12 cellular contexts compared by ENCODE assay signal in genomic region chr1:202106340-202107284, GRCh38. TPM values are rescaled to one million over a fixed set of nuclear protein-coding genes. Genes with fewer than 3 reads are reported as not detected.
DNase-seq lines count a peak whose midpoint lies in the region; TF ChIP-seq lines count a peak whose summit lies in the region.
"Had no signal": no experiment of that assay in that cellular context is flagged by ENCODE, and none has a peak within 500 bp of the region (broad histone marks: within the 10 kb centered on the region; RNA-seq: fewer than 3 reads in every experiment).

No MANE protein-coding gene starts in this region.

- H3K4me3 Mint-ChIP-seq in osteocyte (ENCODE audit: unreplicated experiment), result no peak overlapping the region
- no peak overlapping the region for H3K4me3 Mint-ChIP-seq in activated CD4-positive, alpha-beta T cell treated with anti-CD3 and anti-CD28 coated beads, Interleukin-2, amount 10 ng/mL, durations not matched to agents 24 days and 14 days
- H3K4me3 Mint-ChIP-seq: memory B cell had no signal

- no peaks in the 10 kb centered on the region for H3K9me3 Mint-ChIP-seq in osteocyte (ENCODE audit: unreplicated experiment)
- H3K9me3 Mint-ChIP-seq in activated CD4-positive, alpha-beta T cell treated with anti-CD3 and anti-CD28 coated beads, Interleukin-2, amount 10 ng/mL, durations not matched to agents 24 days and 14 days, result no peaks in the 10 kb centered on the region
- H3K9me3 Mint-ChIP-seq: memory B cell had no signal

- no peak for TF ChIP-seq CTCF in esophagus squamous epithelium (IDR thresholded peaks at IDR 0.05)
- TF ChIP-seq CTCF in osteocyte (IDR thresholded peaks at IDR 0.05), result no peak
- TF ChIP-seq CTCF in vagina (IDR thresholded peaks at IDR 0.05), result no peak

- H3K4me3 ChIP-seq in esophagus squamous epithelium, result no peak overlapping the region
- H3K4me3 ChIP-seq in vagina, result no peak overlapping the region

- DNase-seq in ELF-1 (ENCODE audit: low read depth, low spot score), result peak; percentile 59
- DNase-seq in NCI-H2196 treated with DMSO at 0.1 percent for 48 hours (lab: John Stamatoyannopoulos, UW; ENCODE audit: unreplicated experiment), result peak; percentile 71
- no peak for DNase-seq in esophagus squamous epithelium (lab: John Stamatoyannopoulos, UW)
- DNase-seq in osteocyte (ENCODE audit: extremely low spot score, unreplicated experiment), result no peak
- no peak for DNase-seq in activated CD4-positive, alpha-beta T cell treated with anti-CD3 and anti-CD28 coated beads, Interleukin-2, amount 10 ng/mL, durations not matched to agents 24 days and 14 days
- DNase-seq in SK-N-DZ (ENCODE audit: low spot score), result no peak
- no peak for DNase-seq in activated gamma-delta T cell treated with Interleukin-2 at 50 U/mL for 16 hours
- no peak for DNase-seq in vagina (ENCODE audit: extremely low spot score in 2 of 2)
- DNase-seq: activated naive CD4-positive, alpha-beta T cell; stimulated activated CD4-positive, alpha-beta T cell treated with anti-CD3 and anti-CD28 coated beads, Interleukin-2, amount 100 ng/mL, for 24 hours had no signal

- H3K4me1 ChIP-seq in esophagus squamous epithelium, result peaks cover 16 to 68% (median 25%) of the 10 kb centered on the region in 3 donors
- no peaks in the 10 kb centered on the region for H3K4me1 ChIP-seq in vagina

- no peaks in the 10 kb centered on the region for H3K36me3 Mint-ChIP-seq in osteocyte (ENCODE audit: unreplicated experiment)
- H3K36me3 Mint-ChIP-seq in activated CD4-positive, alpha-beta T cell treated with anti-CD3 and anti-CD28 coated beads, Interleukin-2, amount 10 ng/mL, durations not matched to agents 24 days and 14 days (ENCODE audit: low read depth), result no peaks in the 10 kb centered on the region
- H3K36me3 Mint-ChIP-seq: memory B cell had no signal

- H3K27ac ChIP-seq in esophagus squamous epithelium, result peak overlapping the region; percentile 64 to 80 (median 70)
- no peak overlapping the region for H3K27ac ChIP-seq in vagina

- WGBS in esophagus squamous epithelium, 2 donors, result 45 to 48% methylated on average over 5 to 7 of the region's 11 CpGs

- H3K27me3 Mint-ChIP-seq in osteocyte (ENCODE audit: unreplicated experiment), result no peaks in the 10 kb centered on the region
- H3K27me3 Mint-ChIP-seq in activated CD4-positive, alpha-beta T cell treated with anti-CD3 and anti-CD28 coated beads, Interleukin-2, amount 10 ng/mL, durations not matched to agents 24 days and 14 days, result no peaks in the 10 kb centered on the region

- intact Hi-C loops in esophagus squamous epithelium (cut with DNase I), result no loop called here
- intact Hi-C loops in activated CD4-positive, alpha-beta T cell treated with anti-CD3 and anti-CD28 coated beads, Interleukin-2, amount 10 ng/mL, durations not matched to agents 24 days and 14 days (cut with micrococcal nuclease), result no loop called here
- intact Hi-C loops in vagina (cut with DNase I), result no loop called here

- peaks cover 31% of the 10 kb centered on the region for H3K4me1 Mint-ChIP-seq in osteocyte (ENCODE audit: unreplicated experiment)
- no peaks in the 10 kb centered on the region for H3K4me1 Mint-ChIP-seq in activated CD4-positive, alpha-beta T cell treated with anti-CD3 and anti-CD28 coated beads, Interleukin-2, amount 10 ng/mL, durations not matched to agents 24 days and 14 days
- H3K4me1 Mint-ChIP-seq: memory B cell had no signal

- H3K9me3 ChIP-seq in esophagus squamous epithelium (no peaks in the 10 kb centered on the region), vagina (no peaks in the 10 kb centered on the region)

- H3K36me3 ChIP-seq in esophagus squamous epithelium (no peaks in the 10 kb centered on the region), vagina (no peaks in the 10 kb centered on the region)

- H3K27ac Mint-ChIP-seq in osteocyte (ENCODE audit: unreplicated experiment), result peak overlapping the region; percentile 78
- no peak overlapping the region for H3K27ac Mint-ChIP-seq in activated CD4-positive, alpha-beta T cell treated with anti-CD3 and anti-CD28 coated beads, Interleukin-2, amount 10 ng/mL, durations not matched to agents 24 days and 14 days
- H3K27ac Mint-ChIP-seq: memory B cell had no signal

- TF ChIP-seq POLR2A in esophagus squamous epithelium (IDR thresholded peaks at IDR 0.05), result no peak
- no peak for TF ChIP-seq POLR2A in vagina (IDR thresholded peaks at IDR 0.05)

- no peaks in the 10 kb centered on the region for H3K27me3 ChIP-seq in esophagus squamous epithelium
- H3K27me3 ChIP-seq in vagina, result no peaks in the 10 kb centered on the region

RNA-seq across cellular contexts. Expression of gene GPR37L1, which starts 16.1 kb away (rescaled TPM):
- total RNA-seq in esophagus squamous epithelium (under 1 TPM in 1 of 4 donors, not detected in 3; 0.09 TPM), osteocyte (not detected in 2 replicates), vagina (0.25 TPM)
- total RNA-seq in activated CD4-positive, alpha-beta T cell treated with anti-CD3 and anti-CD28 coated beads, Interleukin-2, amount 10 ng/mL, durations not matched to agents 24 days and 14 days, result not detected in 2 replicates
- 0.16 TPM in 1 of 2 replicates, not detected in the other for polyA plus RNA-seq in SK-N-DZ (2014; cell fraction: cytosol; rRNA removed)
- polyA plus RNA-seq in SK-N-DZ (2014; cell fraction: nucleus; rRNA removed), result 0.02 and 0.03 TPM in 2 replicates
- total RNA-seq: NCI-H460 had no signal

RNA-seq across cellular contexts. Expression of gene ARL8A, which starts 37.9 kb away (rescaled TPM):
- total RNA-seq in esophagus squamous epithelium (10 to 100 TPM; 21.2 to 31.3 (median 23.1) TPM), osteocyte (75.8 and 86.4 TPM in 2 replicates), vagina (25.5 TPM)
- 51.9 and 57.4 TPM in 2 replicates for total RNA-seq in activated CD4-positive, alpha-beta T cell treated with anti-CD3 and anti-CD28 coated beads, Interleukin-2, amount 10 ng/mL, durations not matched to agents 24 days and 14 days
- 25.0 and 28.8 TPM in 2 replicates for polyA plus RNA-seq in SK-N-DZ (2014; cell fraction: cytosol; rRNA removed)
- 23.4 and 24.9 TPM in 2 replicates for polyA plus RNA-seq in SK-N-DZ (2014; cell fraction: nucleus; rRNA removed)

RNA-seq across cellular contexts. Expression of gene PTPN7, which starts 53.8 kb away (rescaled TPM):
- total RNA-seq in esophagus squamous epithelium (1 to 10 TPM; 1.9 to 5.5 (median 3.1) TPM), osteocyte (not detected in 2 replicates), vagina (7.9 TPM)
- total RNA-seq in activated CD4-positive, alpha-beta T cell treated with anti-CD3 and anti-CD28 coated beads, Interleukin-2, amount 10 ng/mL, durations not matched to agents 24 days and 14 days, result 475 and 478 TPM in 2 replicates
- 0.10 and 0.48 TPM in 2 replicates for polyA plus RNA-seq in SK-N-DZ (2014; cell fraction: cytosol; rRNA removed)
- 0.20 and 0.93 TPM in 2 replicates for polyA plus RNA-seq in SK-N-DZ (2014; cell fraction: nucleus; rRNA removed)
- total RNA-seq: NCI-H460 had no signal

Comparison
In these comparisons a context has a peak if more than half of its experiments do, and no peak if none do; other contexts are left out.
1. DNase-seq: peak in ELF-1 (single experiment) and NCI-H2196 treated with DMSO at 0.1 percent for 48 hours (single experiment); none in esophagus squamous epithelium (single experiment), osteocyte (single experiment), activated CD4-positive, alpha-beta T cell treated with anti-CD3 and anti-CD28 coated beads, Interleukin-2, amount 10 ng/mL, durations not matched to agents 24 days and 14 days (single experiment), SK-N-DZ (single experiment), activated gamma-delta T cell treated with Interleukin-2 at 50 U/mL for 16 hours (single experiment) and vagina (0 of 2).
2. RNA of gene PTPN7, which starts 53.8 kb away (total RNA-seq): 475 to 478 TPM in activated CD4-positive, alpha-beta T cell treated with anti-CD3 and anti-CD28 coated beads, Interleukin-2, amount 10 ng/mL, durations not matched to agents 24 days and 14 days; 7.9 TPM in vagina (single experiment), 1.9 to 5.5 TPM in esophagus squamous epithelium and not detected in osteocyte; every median in the first group is over 10 times any median in the second.